Comparison of ENCODE assay signal across 12 cellular contexts in the genomic region with DNA sequence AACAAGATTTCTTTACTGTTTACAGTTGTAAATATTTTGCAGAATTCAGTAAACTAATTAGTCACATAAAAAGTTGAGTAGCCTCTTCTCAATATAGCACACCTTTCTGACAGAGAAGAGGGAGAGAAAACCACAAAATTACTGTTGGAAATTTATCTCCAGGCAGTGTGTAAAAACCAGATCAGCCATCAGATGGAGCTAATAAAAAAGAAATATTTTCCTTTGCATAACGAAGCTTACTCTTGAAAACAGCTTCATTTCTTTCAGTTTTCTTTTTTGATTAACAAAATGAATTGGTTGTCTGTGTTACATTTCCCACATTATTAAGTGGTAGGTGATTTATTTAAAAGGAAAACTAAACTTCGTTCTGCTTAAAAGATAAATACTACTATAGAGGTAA.
DNase-seq lines count a peak whose midpoint lies in the region; ATAC-seq and TF ChIP-seq lines count a peak whose summit lies in the region.
"Had no signal": no experiment of that assay in that cellular context is flagged by ENCODE, and none has a peak within 500 bp of the region (broad histone marks: within the 10 kb centered on the region; RNA-seq: fewer than 3 reads in every experiment).

No MANE protein-coding gene starts in this region.

- H3K9me3 ChIP-seq in adipocyte (ENCODE audit: control insufficient read depth, low read length) (no peaks in the 10 kb centered on the region), liver (ENCODE audit: control insufficient read depth in 4 of 4, low read length in 3 of 4) (no peaks in the 10 kb centered on the region), left lung (no peaks in the 10 kb centered on the region)
- H3K9me3 ChIP-seq: gastrocnemius medialis, thyroid gland had no signal

- peak; percentile 84 to 87 for TF ChIP-seq RAD21 in liver (IDR thresholded peaks at IDR 0.05)

- no peaks in the 10 kb centered on the region for H3K27me3 ChIP-seq in KMS-11 (ENCODE audit: insufficient read depth, low read depth)
- no peaks in the 10 kb centered on the region for H3K27me3 ChIP-seq in adipocyte (replicated peaks; ENCODE audit: control insufficient read depth, insufficient read depth, low read length)
- H3K27me3 ChIP-seq in liver (ENCODE audit: control insufficient read depth in 4 of 4, insufficient read depth in 4 of 4, low read length in 3 of 4) = no peaks in the 10 kb centered on the region
- H3K27me3 ChIP-seq in left lung = no peaks in the 10 kb centered on the region
- H3K27me3 ChIP-seq: cardiac muscle cell, gastrocnemius medialis, thyroid gland had no signal

- H3K79me2 ChIP-seq in KMS-11 (ENCODE audit: insufficient read depth, low read depth) = no peaks in the 10 kb centered on the region

- no peak overlapping the region for H3K4me2 ChIP-seq in KMS-11

- H3K4me1 ChIP-seq in KMS-11 (ENCODE audit: low read depth, poor library complexity, severe bottlenecking) = no peaks in the 10 kb centered on the region
- H3K4me1 ChIP-seq in adipocyte (ENCODE audit: control insufficient read depth, insufficient read depth, low read length) = no peaks in the 10 kb centered on the region
- peaks cover 0 to 6% (median 0%) of the 10 kb centered on the region in 4 donors for H3K4me1 ChIP-seq in liver (ENCODE audit: control insufficient read depth in 4 of 4, insufficient read depth in 4 of 4, low read length in 3 of 4)
- no peaks in the 10 kb centered on the region for H3K4me1 ChIP-seq in left lung
- H3K4me1 ChIP-seq: gastrocnemius medialis, thyroid gland had no signal

- no peak overlapping the region for H3K4me3 ChIP-seq in KMS-11 (IDR thresholded peaks at IDR 0.05; ENCODE audit: insufficient read depth, low read depth, low read length)
- H3K4me3 ChIP-seq in adipocyte (ENCODE audit: low read length) = no peak overlapping the region
- H3K4me3 ChIP-seq in liver (ENCODE audit: low read depth in 1 of 3, low read length in 3 of 3) = no peak overlapping the region
- H3K4me3 ChIP-seq in left lung = no peak overlapping the region
- H3K4me3 ChIP-seq: cardiac muscle cell, gastrocnemius medialis, thyroid gland had no signal

- DNase-seq in DMS53 (lab: John Stamatoyannopoulos, UW) (peak; percentile 54), adipocyte (ENCODE audit: low read depth) (peak; percentile 3), left lung (no peak), hippocampal formation (lab: John Stamatoyannopoulos, UW) (no peak), SKM-1 treated with dmso at 0.1 percent for 144 hours (lab: John Stamatoyannopoulos, UW; ENCODE audit: unreplicated experiment) (no peak)
- DNase-seq in activated CD4-positive, CD25-positive, alpha-beta regulatory T cell (lab: John Stamatoyannopoulos, UW) = no peak
- DNase-seq: gastrocnemius medialis, retina, thyroid gland had no signal

- H3K9ac ChIP-seq in KMS-11 = no peak overlapping the region
- no peak overlapping the region for H3K9ac ChIP-seq in adipocyte (ENCODE audit: low read length)
- H3K9ac ChIP-seq in liver (ENCODE audit: low read depth in 1 of 2, low read length in 2 of 2) = no peak overlapping the region

- TF ChIP-seq CTCF in KMS-11 (conservative IDR thresholded peaks at IDR 0.05; ENCODE audit: low read depth, low read length) (0 out of 2 replicates have a peak, but pooled peaks have one; percentile 22), liver (IDR thresholded peaks at IDR 0.05; ENCODE audit: low read depth, low read length, missing input control) (peak; percentile 63), left lung (IDR thresholded peaks at IDR 0.05) (peak in 1 of 2 donors; percentile 22)

- H3K36me3 ChIP-seq in KMS-11 (ENCODE audit: insufficient read depth) (no peaks in the 10 kb centered on the region), adipocyte (ENCODE audit: control insufficient read depth, insufficient read depth, low read length, severe bottlenecking) (no peaks in the 10 kb centered on the region), liver (ENCODE audit: control insufficient read depth in 4 of 4, insufficient read depth in 3 of 4, low read depth in 1 of 4, low read length in 3 of 4) (no peaks in the 10 kb centered on the region), left lung (no peaks in the 10 kb centered on the region)
- H3K36me3 ChIP-seq: cardiac muscle cell, gastrocnemius medialis, thyroid gland had no signal

- no peak for ATAC-seq in left lung
- ATAC-seq: gastrocnemius medialis had no signal

- H4K20me1 ChIP-seq in KMS-11 (ENCODE audit: insufficient read depth) = no peaks in the 10 kb centered on the region

- no peak overlapping the region for H3K27ac ChIP-seq in KMS-11
- no peak overlapping the region for H3K27ac ChIP-seq in liver (ENCODE audit: low read depth in 1 of 2, low read length in 2 of 2)
- H3K27ac ChIP-seq in left lung = no peak overlapping the region
- H3K27ac ChIP-seq: cardiac muscle cell, gastrocnemius medialis, thyroid gland had no signal

- 16% methylated on average over 2 of the region's 2 CpGs for WGBS in liver

- intact Hi-C loops in left lung (cut with DNase I) = no loop called here

- no peak overlapping the region for H2AFZ ChIP-seq in KMS-11 (ENCODE audit: low read depth)

TF ChIP-seq in liver, 16 proteins besides CTCF, POLR2A, EP300 and RAD21:
- TF ChIP-seq, protein P1, sequence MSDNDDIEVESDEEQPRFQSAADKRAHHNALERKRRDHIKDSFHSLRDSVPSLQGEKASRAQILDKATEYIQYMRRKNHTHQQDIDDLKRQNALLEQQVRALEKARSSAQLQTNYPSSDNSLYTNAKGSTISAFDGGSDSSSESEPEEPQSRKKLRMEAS (IDR thresholded peaks at IDR 0.05) = no peak
- TF ChIP-seq, protein P2, sequence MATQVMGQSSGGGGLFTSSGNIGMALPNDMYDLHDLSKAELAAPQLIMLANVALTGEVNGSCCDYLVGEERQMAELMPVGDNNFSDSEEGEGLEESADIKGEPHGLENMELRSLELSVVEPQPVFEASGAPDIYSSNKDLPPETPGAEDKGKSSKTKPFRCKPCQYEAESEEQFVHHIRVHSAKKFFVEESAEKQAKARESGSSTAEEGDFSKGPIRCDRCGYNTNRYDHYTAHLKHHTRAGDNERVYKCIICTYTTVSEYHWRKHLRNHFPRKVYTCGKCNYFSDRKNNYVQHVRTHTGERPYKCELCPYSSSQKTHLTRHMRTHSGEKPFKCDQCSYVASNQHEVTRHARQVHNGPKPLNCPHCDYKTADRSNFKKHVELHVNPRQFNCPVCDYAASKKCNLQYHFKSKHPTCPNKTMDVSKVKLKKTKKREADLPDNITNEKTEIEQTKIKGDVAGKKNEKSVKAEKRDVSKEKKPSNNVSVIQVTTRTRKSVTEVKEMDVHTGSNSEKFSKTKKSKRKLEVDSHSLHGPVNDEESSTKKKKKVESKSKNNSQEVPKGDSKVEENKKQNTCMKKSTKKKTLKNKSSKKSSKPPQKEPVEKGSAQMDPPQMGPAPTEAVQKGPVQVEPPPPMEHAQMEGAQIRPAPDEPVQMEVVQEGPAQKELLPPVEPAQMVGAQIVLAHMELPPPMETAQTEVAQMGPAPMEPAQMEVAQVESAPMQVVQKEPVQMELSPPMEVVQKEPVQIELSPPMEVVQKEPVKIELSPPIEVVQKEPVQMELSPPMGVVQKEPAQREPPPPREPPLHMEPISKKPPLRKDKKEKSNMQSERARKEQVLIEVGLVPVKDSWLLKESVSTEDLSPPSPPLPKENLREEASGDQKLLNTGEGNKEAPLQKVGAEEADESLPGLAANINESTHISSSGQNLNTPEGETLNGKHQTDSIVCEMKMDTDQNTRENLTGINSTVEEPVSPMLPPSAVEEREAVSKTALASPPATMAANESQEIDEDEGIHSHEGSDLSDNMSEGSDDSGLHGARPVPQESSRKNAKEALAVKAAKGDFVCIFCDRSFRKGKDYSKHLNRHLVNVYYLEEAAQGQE (IDR thresholded peaks at IDR 0.05) = no peak
- no peak for TF ChIP-seq NR2F2 (IDR thresholded peaks at IDR 0.05)
- TF ChIP-seq RXRA (IDR thresholded peaks at IDR 0.05) = no peak
- TF ChIP-seq JUND (IDR thresholded peaks at IDR 0.05) = no peak
- TF ChIP-seq, protein P3, sequence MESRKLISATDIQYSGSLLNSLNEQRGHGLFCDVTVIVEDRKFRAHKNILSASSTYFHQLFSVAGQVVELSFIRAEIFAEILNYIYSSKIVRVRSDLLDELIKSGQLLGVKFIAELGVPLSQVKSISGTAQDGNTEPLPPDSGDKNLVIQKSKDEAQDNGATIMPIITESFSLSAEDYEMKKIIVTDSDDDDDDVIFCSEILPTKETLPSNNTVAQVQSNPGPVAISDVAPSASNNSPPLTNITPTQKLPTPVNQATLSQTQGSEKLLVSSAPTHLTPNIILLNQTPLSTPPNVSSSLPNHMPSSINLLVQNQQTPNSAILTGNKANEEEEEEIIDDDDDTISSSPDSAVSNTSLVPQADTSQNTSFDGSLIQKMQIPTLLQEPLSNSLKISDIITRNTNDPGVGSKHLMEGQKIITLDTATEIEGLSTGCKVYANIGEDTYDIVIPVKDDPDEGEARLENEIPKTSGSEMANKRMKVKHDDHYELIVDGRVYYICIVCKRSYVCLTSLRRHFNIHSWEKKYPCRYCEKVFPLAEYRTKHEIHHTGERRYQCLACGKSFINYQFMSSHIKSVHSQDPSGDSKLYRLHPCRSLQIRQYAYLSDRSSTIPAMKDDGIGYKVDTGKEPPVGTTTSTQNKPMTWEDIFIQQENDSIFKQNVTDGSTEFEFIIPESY (IDR thresholded peaks at IDR 0.05) = no peak
- no peak for TF ChIP-seq HNF4G (IDR thresholded peaks at IDR 0.05)

Comparison
In these comparisons a context has a peak if more than half of its experiments do, and no peak if none do; other contexts are left out.
1. DNase-seq: peak in DMS53 (single experiment) and adipocyte (single experiment); none in left lung (0 of 2), activated CD4-positive, CD25-positive, alpha-beta regulatory T cell (0 of 4), hippocampal formation (0 of 2) and SKM-1 treated with dmso at 0.1 percent for 144 hours (single experiment).